ENCODE assay signal across 12 cellular contexts in genomic region chr3:128122013-128122412, GRCh38. TPM values are rescaled to one million over a fixed set of nuclear protein-coding genes. Genes with fewer than 3 reads are reported as not detected.
DNase-seq lines count a peak whose midpoint lies in the region; ATAC-seq and TF ChIP-seq lines count a peak whose summit lies in the region.
"Had no signal": no experiment of that assay in that cellular context is flagged by ENCODE, and none has a peak within 500 bp of the region (broad histone marks: within the 10 kb centered on the region; RNA-seq: fewer than 3 reads in every experiment).

No MANE protein-coding gene starts in this region.

- peaks cover 24% of the 10 kb centered on the region for H3K4me1 Mint-ChIP-seq in activated CD8-positive, alpha-beta T cell treated with anti-CD3 and anti-CD28 coated beads, Interleukin-2, amount 10 ng/mL, durations not matched to agents 7 days and 5 days (ENCODE audit: low read depth)
- peaks cover 20% of the 10 kb centered on the region for H3K4me1 Mint-ChIP-seq in mesothelial cell of epicardium

- peak overlapping the region; percentile 82 to 99 (median 88); a peak in 21 of 22 replicates for H3K4me2 ChIP-seq in BLaER1 treated with 17β-estradiol and CSF1 and Interleukin-3, amounts not matched to agents 10 nM and 100 nM

- POLR2A ChIA-PET in activated CD8-positive, alpha-beta T cell treated with anti-CD3 and anti-CD28 coated beads, Interleukin-2, amount 10 ng/mL, durations not matched to agents 7 days and 5 days (lab: Charles Lee): no interaction called here

- H3K4me3 ChIP-seq in BLaER1 treated with 17β-estradiol and CSF1 and Interleukin-3, amounts not matched to agents 10 nM and 100 nM: peak overlapping the region in 5 of 10 experiments; percentile 85 to 97 (median 91); a peak in 6 of 20 replicates
- H3K4me3 ChIP-seq in HFF-Myc (replicated peaks; ENCODE audit: low read depth, low read length) (peak overlapping the region; percentile 88), suprapubic skin (no peak overlapping the region)
- H3K4me3 ChIP-seq: mucosa of descending colon had no signal

- CTCF ChIA-PET in activated CD8-positive, alpha-beta T cell treated with anti-CD3 and anti-CD28 coated beads, Interleukin-2, amount 10 ng/mL, durations not matched to agents 7 days and 5 days (lab: Charles Lee): interaction anchor here (1.2 to 4.2 kb wide), 3 partner anchors 11 to 27 kb away, joined by 3 to 38 read pairs (median 25); no protein-coding TSS in a partner anchor

- H3K9ac ChIP-seq in BLaER1 treated with 17β-estradiol and CSF1 and Interleukin-3, amounts not matched to agents 10 nM and 100 nM: peak overlapping the region in 1 of 11 experiments; percentile 89; a peak in 1 of 22 replicates

- DNase-seq in HFF-Myc (ENCODE audit: extremely low read depth, low read depth) (no peak), mesothelial cell of epicardium (ENCODE audit: low spot score in 2 of 2, unreplicated experiment in 2 of 2) (no peak), NCI-H1105 treated with DMSO at 0.1 percent for 48 hours (lab: John Stamatoyannopoulos, UW) (no peak), suprapubic skin (ENCODE audit: low spot score in 2 of 2) (no peak), NCI-H524 (lab: John Stamatoyannopoulos, UW) (no peak), putamen (ENCODE audit: low spot score) (no peak)
- no peak for DNase-seq in activated CD8-positive, alpha-beta T cell treated with anti-CD3 and anti-CD28 coated beads, Interleukin-2, amount 10 ng/mL, durations not matched to agents 7 days and 5 days
- DNase-seq: hypothalamus, mucosa of descending colon, NCI-H510A had no signal

- H3K27ac ChIP-seq in BLaER1 treated with 17β-estradiol and CSF1 and Interleukin-3, amounts not matched to agents 10 nM and 100 nM: no peak overlapping the region
- no peak overlapping the region for H3K27ac ChIP-seq in suprapubic skin
- H3K27ac ChIP-seq: SJSA1 had no signal

- TF ChIP-seq CTCF in HFF-Myc (IDR thresholded peaks at IDR 0.05; ENCODE audit: low read depth, low read length, missing control alignments) (no peak), mesothelial cell of epicardium (IDR thresholded peaks at IDR 0.05; ENCODE audit: unreplicated experiment) (no peak), suprapubic skin (IDR thresholded peaks at IDR 0.05) (no peak)

- peak overlapping the region; percentile 98 for H3K4me3 Mint-ChIP-seq in activated CD8-positive, alpha-beta T cell treated with anti-CD3 and anti-CD28 coated beads, Interleukin-2, amount 10 ng/mL, durations not matched to agents 7 days and 5 days
- H3K4me3 Mint-ChIP-seq in mesothelial cell of epicardium: peak overlapping the region; percentile 98

- H3K9me3 Mint-ChIP-seq in activated CD8-positive, alpha-beta T cell treated with anti-CD3 and anti-CD28 coated beads, Interleukin-2, amount 10 ng/mL, durations not matched to agents 7 days and 5 days (ENCODE audit: insufficient read depth): no peaks in the 10 kb centered on the region
- peaks cover 3% of the 10 kb centered on the region for H3K9me3 Mint-ChIP-seq in mesothelial cell of epicardium

- peaks cover 26% of the 10 kb centered on the region for H3K36me3 Mint-ChIP-seq in activated CD8-positive, alpha-beta T cell treated with anti-CD3 and anti-CD28 coated beads, Interleukin-2, amount 10 ng/mL, durations not matched to agents 7 days and 5 days (ENCODE audit: low read depth)
- peaks cover 6% of the 10 kb centered on the region for H3K36me3 Mint-ChIP-seq in mesothelial cell of epicardium

- H3K9me3 ChIP-seq in BLaER1 treated with 17β-estradiol and CSF1 and Interleukin-3, amounts not matched to agents 10 nM and 100 nM (replicated peaks in 1 of 11): no peaks in the 10 kb centered on the region
- no peaks in the 10 kb centered on the region for H3K9me3 ChIP-seq in suprapubic skin
- H3K9me3 ChIP-seq: mucosa of descending colon, SJSA1 had no signal

- H3K27me3 Mint-ChIP-seq in activated CD8-positive, alpha-beta T cell treated with anti-CD3 and anti-CD28 coated beads, Interleukin-2, amount 10 ng/mL, durations not matched to agents 7 days and 5 days (ENCODE audit: low read depth): no peaks in the 10 kb centered on the region
- H3K27me3 Mint-ChIP-seq in mesothelial cell of epicardium (ENCODE audit: low read depth): no peaks in the 10 kb centered on the region

- 100% methylated on average over 1 of the region's 1 CpG for WGBS in suprapubic skin

- peaks cover 0 to 15% (median 0%) of the 10 kb centered on the region in 11 experiments; a peak in 4 of 22 replicates for H4K20me1 ChIP-seq in BLaER1 treated with 17β-estradiol and CSF1 and Interleukin-3, amounts not matched to agents 10 nM and 100 nM

- peaks cover 8 to 20% (median 12%) of the 10 kb centered on the region in 10 experiments for H3K4me1 ChIP-seq in BLaER1 treated with 17β-estradiol and CSF1 and Interleukin-3, amounts not matched to agents 10 nM and 100 nM
- H3K4me1 ChIP-seq in suprapubic skin: peaks cover 12% of the 10 kb centered on the region

- peaks cover 18 to 51% (median 29%) of the 10 kb centered on the region in 11 experiments for H3K36me3 ChIP-seq in BLaER1 treated with 17β-estradiol and CSF1 and Interleukin-3, amounts not matched to agents 10 nM and 100 nM
- H3K36me3 ChIP-seq in suprapubic skin: peaks cover 4% of the 10 kb centered on the region

- no peak for TF ChIP-seq POLR2A in suprapubic skin (IDR thresholded peaks at IDR 0.05)

- no peak overlapping the region for H3K27ac Mint-ChIP-seq in activated CD8-positive, alpha-beta T cell treated with anti-CD3 and anti-CD28 coated beads, Interleukin-2, amount 10 ng/mL, durations not matched to agents 7 days and 5 days
- no peak overlapping the region for H3K27ac Mint-ChIP-seq in mesothelial cell of epicardium

- ATAC-seq in activated CD8-positive, alpha-beta T cell treated with anti-CD3 and anti-CD28 coated beads, Interleukin-2, amount 10 ng/mL, durations not matched to agents 7 days and 5 days: no peak
- ATAC-seq: mucosa of descending colon had no signal

- no peak for TF ChIP-seq EP300 in suprapubic skin (IDR thresholded peaks at IDR 0.05)

- H3K27me3 ChIP-seq in BLaER1 treated with 17β-estradiol and CSF1 and Interleukin-3, amounts not matched to agents 10 nM and 100 nM: no peaks in the 10 kb centered on the region
- no peaks in the 10 kb centered on the region for H3K27me3 ChIP-seq in suprapubic skin
- H3K27me3 ChIP-seq: SJSA1 had no signal

RNA-seq across cellular contexts. Expression of gene RUVBL1, which starts 1.6 kb away (rescaled TPM):
- 10 to 100 TPM; 57.3 to 57.4 TPM for total RNA-seq in activated CD8-positive, alpha-beta T cell treated with anti-CD3 and anti-CD28 coated beads, Interleukin-2, amount 10 ng/mL, durations not matched to agents 7 days and 5 days
- total RNA-seq in mesothelial cell of epicardium: 37.8 to 40.6 TPM (median 38.6 TPM) in 3 replicates
- total RNA-seq in suprapubic skin: 10 to 100 TPM; 16.3 to 35.6 (median 28.3) TPM

RNA-seq across cellular contexts. Expression of gene EEFSEC, which starts 31.3 kb away (rescaled TPM):
- total RNA-seq in activated CD8-positive, alpha-beta T cell treated with anti-CD3 and anti-CD28 coated beads, Interleukin-2, amount 10 ng/mL, durations not matched to agents 7 days and 5 days: 10 to 100 TPM; 21.7 to 23.1 TPM
- 17.2 to 19.4 TPM (median 18.6 TPM) in 3 replicates for total RNA-seq in mesothelial cell of epicardium
- total RNA-seq in suprapubic skin: 10 to 100 TPM; 14.3 to 19.4 (median 16.7) TPM
